1 cellular context compared by ENCODE assay signal in genomic region chr19:49017666-49018351, GRCh38.
A peak's percentile ranks its signal among the peaks of the same experiment; 100 is the strongest.
TF ChIP-seq lines count a peak whose summit lies in the region.

No MANE protein-coding gene starts in this region.

TF ChIP-seq in K562, 482 proteins besides CTCF, POLR2A, EP300 and RAD21 (continued from another document and continues in another):
- TF ChIP-seq AFF4 (CRISPR knock-in tag; IDR thresholded peaks at IDR 0.05) (no peak), U2AF1 (optimal IDR thresholded peaks at IDR 0.05; ENCODE audit: low read depth, low read length) (no peak), ZNF395 (CRISPR knock-in tag; IDR thresholded peaks at IDR 0.05) (no peak), ETV1 (tag; conservative IDR thresholded peaks at IDR 0.05; ENCODE audit: low read depth) (no peak), ZNF830 (CRISPR knock-in tag; IDR thresholded peaks at IDR 0.05) (no peak), MEF2D (tag; conservative IDR thresholded peaks at IDR 0.05; ENCODE audit: low read depth) (no peak), ZFP1 (CRISPR knock-in tag; IDR thresholded peaks at IDR 0.05) (no peak), MXD1 (CRISPR knock-in tag; IDR thresholded peaks at IDR 0.05; ENCODE audit: borderline replicate concordance, poor library complexity, severe bottlenecking) (no peak), SAP30 (IDR thresholded peaks at IDR 0.05; ENCODE audit: borderline replicate concordance, insufficient read depth, low read depth, low read length, poor library complexity, severe bottlenecking) (no peak), PCBP1 (IDR thresholded peaks at IDR 0.05; ENCODE audit: low read depth, low read length, poor library complexity, severe bottlenecking) (peak; percentile 28), ETV5 (CRISPR knock-in tag; IDR thresholded peaks at IDR 0.05; ENCODE audit: low read depth) (no peak), FIP1L1 (IDR thresholded peaks at IDR 0.05; ENCODE audit: low read depth, low read length, poor library complexity, severe bottlenecking) (peak; percentile 61), DACH1 (IDR thresholded peaks at IDR 0.05; ENCODE audit: partially characterized antibody) (no peak), CEBPG (CRISPR knock-in tag; IDR thresholded peaks at IDR 0.05) (no peak), CEBPG (tag; conservative IDR thresholded peaks at IDR 0.05 in 1 of 2, IDR thresholded peaks at IDR 0.05 in 1 of 2) (no peak), ERF (CRISPR knock-in tag; IDR thresholded peaks at IDR 0.05) (peak; percentile 73; the same call in 1 of the 2 replicates), E4F1 (CRISPR knock-in tag; IDR thresholded peaks at IDR 0.05; ENCODE audit: borderline replicate concordance) (no peak), PTBP1 (IDR thresholded peaks at IDR 0.05; ENCODE audit: low read depth, low read length) (no peak), HEY1 (CRISPR knock-in tag; IDR thresholded peaks at IDR 0.05; ENCODE audit: borderline replicate concordance) (no peak), RBM14 (IDR thresholded peaks at IDR 0.05; ENCODE audit: borderline replicate concordance, insufficient read depth, low read depth, low read length) (no peak), ATF3 (IDR thresholded peaks at IDR 0.05) (no peak), ATF3 (CRISPR knock-in tag; conservative IDR thresholded peaks at IDR 0.05) (no peak), TEAD1 (CRISPR knock-in tag; IDR thresholded peaks at IDR 0.05) (peak in 1 of 2 experiments; percentile 73; a peak in 1 of 4 replicates), SMAD4 (CRISPR knock-in tag; conservative IDR thresholded peaks at IDR 0.05) (no peak), MGA (IDR thresholded peaks at IDR 0.05) (peak; percentile 47; the same call in 1 of the 2 replicates), YBX1 (IDR thresholded peaks at IDR 0.05) (no peak), ZNF140 (CRISPR knock-in tag; IDR thresholded peaks at IDR 0.05) (no peak), ZNF717 (CRISPR knock-in tag; IDR thresholded peaks at IDR 0.05) (no peak), ZNF695 (CRISPR knock-in tag; IDR thresholded peaks at IDR 0.05) (0 out of 2 replicates have a peak, but pooled peaks have one; percentile 48), ELF4 (CRISPR knock-in tag; IDR thresholded peaks at IDR 0.05) (no peak), CCNT2 (IDR thresholded peaks at IDR 0.05; ENCODE audit: borderline replicate concordance, extremely low read depth, insufficient read length, low read depth, low read length) (peak; percentile 76), HNRNPK (IDR thresholded peaks at IDR 0.05; ENCODE audit: low read depth, low read length, poor library complexity, severe bottlenecking) (no peak), NFIC (IDR thresholded peaks at IDR 0.05) (no peak), ZNF143 (CRISPR knock-in tag; IDR thresholded peaks at IDR 0.05) (no peak), PURB (CRISPR knock-in tag; IDR thresholded peaks at IDR 0.05; ENCODE audit: low read depth) (no peak), ZNF408 (CRISPR knock-in tag; IDR thresholded peaks at IDR 0.05; ENCODE audit: low read depth) (no peak), SMARCA5 (IDR thresholded peaks at IDR 0.05) (no peak), PHB (CRISPR knock-in tag; IDR thresholded peaks at IDR 0.05) (no peak), SRF (CRISPR knock-in tag; IDR thresholded peaks at IDR 0.05) (no peak), NCOR1 (IDR thresholded peaks at IDR 0.05) (peak; percentile 13; the same call in 1 of the 2 replicates)
